8 cellular contexts compared by ENCODE assay signal in the genomic region with DNA sequence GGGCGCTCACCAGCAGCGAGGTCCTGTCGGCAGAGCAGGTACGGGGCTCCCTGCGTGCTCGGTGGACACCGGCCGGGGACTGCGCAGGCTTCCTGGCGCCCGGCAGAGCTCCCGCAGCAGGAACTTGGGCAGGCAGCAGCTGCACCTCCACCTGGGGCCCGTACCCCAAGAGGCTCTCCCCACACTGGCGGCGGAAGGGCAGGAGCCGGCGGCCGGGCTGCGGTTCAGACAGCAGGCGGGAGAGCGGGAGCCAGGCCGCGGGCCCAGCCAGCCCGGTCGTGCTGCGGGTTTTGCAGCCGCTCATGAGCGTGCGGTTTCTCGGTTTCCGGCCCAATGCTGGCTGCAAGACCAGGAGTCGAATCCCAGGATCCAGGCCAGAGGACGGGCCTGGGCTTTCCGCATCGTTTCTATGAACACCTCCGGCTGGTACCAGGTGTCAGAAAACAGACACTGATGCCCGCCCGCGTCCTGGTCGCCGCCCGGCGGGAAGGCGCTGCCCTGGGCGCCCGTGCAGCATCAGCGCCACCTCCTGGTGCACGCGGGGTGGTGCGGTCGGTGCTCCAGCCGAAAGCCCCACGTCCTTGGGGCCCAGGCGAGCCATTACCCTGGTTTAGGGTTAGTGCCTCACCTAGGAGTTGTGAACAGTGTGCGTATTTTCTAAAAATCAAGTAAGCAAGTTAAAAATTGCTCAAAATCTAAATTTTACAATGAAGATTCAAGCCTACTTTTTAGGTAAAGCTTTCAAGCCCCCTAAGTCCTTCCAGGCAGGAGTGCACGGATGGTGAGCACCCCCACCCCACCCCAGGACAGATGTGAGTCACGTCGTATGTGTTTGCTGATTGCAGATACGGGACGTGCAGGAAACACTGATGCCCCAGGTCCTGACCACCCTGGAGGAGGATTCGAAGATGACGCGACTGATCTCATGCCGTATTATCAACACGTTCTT. TPM values are rescaled to one million over a fixed set of nuclear protein-coding genes. Genes with fewer than 3 reads are reported as not detected.
A peak's percentile ranks its signal among the peaks of the same experiment; 100 is the strongest.
DNase-seq lines count a peak whose midpoint lies in the region; ATAC-seq, FAIRE-seq and TF ChIP-seq lines count a peak whose summit lies in the region.

No MANE protein-coding gene starts in this region.

- no peak overlapping the region for H3K4me3 ChIP-seq in A549

- DNase-seq in A549 (ENCODE audit: low read depth in 1 of 2, low spot score in 1 of 2) (peak; percentile 52 to 53), T-helper 17 cell (peak; percentile 55 to 70 (median 64)), anterior cingulate cortex (lab: John Stamatoyannopoulos, UW) (peak in 38 of 58 donors; percentile 5 to 66 (median 28)), inferior parietal cortex (ENCODE audit: extremely low spot score) (peak; percentile 61)
- peak; percentile 36 for DNase-seq in stimulated activated CD4-positive, alpha-beta T cell treated with anti-CD3 and anti-CD28 coated beads, Interleukin-2, amount 100 ng/mL, for 4 hours (ENCODE audit: low read depth)

- H3K4me3 Mint-ChIP-seq in T-helper 17 cell, result no peak overlapping the region

- no peak overlapping the region for H3K27ac Mint-ChIP-seq in T-helper 17 cell

- CTCF ChIA-PET in A549 (lab: Yijun Ruan, JAX), result interaction anchor here (0.6 to 3.7 kb wide), 33 partner anchors 8 to 524 kb away, joined by 3 to 19 read pairs (median 4); no protein-coding TSS in a partner anchor

- WGBS in A549 (ENCODE audit: missing lambda C conversion rate), result 81% methylated on average over 26 of the region's 65 CpGs

- H3K4me1 ChIP-seq in A549, result peaks cover 9% of the 10 kb centered on the region; the same call in 2 of the 3 replicates

- POLR2A ChIA-PET in A549 (lab: Yijun Ruan, JAX), result no interaction called here

- ATAC-seq in A549, result peak; percentile 72 to 87; a peak in 5 of 6 replicates
- peak; percentile 59 for ATAC-seq in GM21737 (IDR thresholded peaks at IDR 0.05; ENCODE audit: unreplicated experiment)
- ATAC-seq in T-helper 17 cell, result peak; percentile 88
- ATAC-seq in HG02852 (IDR thresholded peaks at IDR 0.05; ENCODE audit: unreplicated experiment), result no peak
- no peak for ATAC-seq in HG03139 (IDR thresholded peaks at IDR 0.05; ENCODE audit: unreplicated experiment)

- H3K9me3 ChIP-seq in A549 (no peaks in the 10 kb centered on the region), T-helper 17 cell (ENCODE audit: control insufficient read depth, low read length, poor library complexity, severe bottlenecking) (no peaks in the 10 kb centered on the region)

- H3K27ac ChIP-seq in A549, result no peak overlapping the region

- H3K36me3 Mint-ChIP-seq in T-helper 17 cell (ENCODE audit: low read depth), result peaks cover 5% of the 10 kb centered on the region

- TF ChIP-seq POLR2A in A549 (IDR thresholded peaks at IDR 0.05; ENCODE audit: low read length), result no peak

- H3K4me2 ChIP-seq in A549, result no peak overlapping the region

- no peaks in the 10 kb centered on the region for H3K4me1 Mint-ChIP-seq in T-helper 17 cell

- no peak for TF ChIP-seq EP300 in A549 (IDR thresholded peaks at IDR 0.05)

- peak; percentile 80 for TF ChIP-seq CTCF in A549 (IDR thresholded peaks at IDR 0.05)

- H3K27me3 Mint-ChIP-seq in T-helper 17 cell, result no peaks in the 10 kb centered on the region

- peak; percentile 76 to 81 for TF ChIP-seq RAD21 in A549 (conservative IDR thresholded peaks at IDR 0.05 in 1 of 2, IDR thresholded peaks at IDR 0.05 in 1 of 2)

- no peak for FAIRE-seq in A549 (lab: Jason Lieb, UNC)

TF ChIP-seq in A549, 52 proteins besides CTCF, POLR2A, EP300 and RAD21:
- TF ChIP-seq SMC3 (IDR thresholded peaks at IDR 0.05), result peak; percentile 72
- TF ChIP-seq, protein P1, sequence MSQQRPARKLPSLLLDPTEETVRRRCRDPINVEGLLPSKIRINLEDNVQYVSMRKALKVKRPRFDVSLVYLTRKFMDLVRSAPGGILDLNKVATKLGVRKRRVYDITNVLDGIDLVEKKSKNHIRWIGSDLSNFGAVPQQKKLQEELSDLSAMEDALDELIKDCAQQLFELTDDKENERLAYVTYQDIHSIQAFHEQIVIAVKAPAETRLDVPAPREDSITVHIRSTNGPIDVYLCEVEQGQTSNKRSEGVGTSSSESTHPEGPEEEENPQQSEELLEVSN (IDR thresholded peaks at IDR 0.05; ENCODE audit: borderline replicate concordance, low read depth), result no peak

RNA-seq across cellular contexts. Expression of a gene that starts 47.4 kb away (rescaled TPM):
- polyA plus RNA-seq in A549 (2011; rRNA removed) (8.5 and 10.1 TPM in 2 replicates), A549 (2017; fragmentation: RNase III; extraction: RNeasy Plus Mini Kit Qiagen cat#74134 plus additional on column Dnase treatment) (32.0 to 35.7 TPM (median 33.7 TPM) in 3 replicates)
- 16.8 and 20.8 TPM in 2 replicates for polyA plus RNA-seq in A549 (2012; cell fraction: cytosol; rRNA removed)
- polyA plus RNA-seq in A549 (2012; cell fraction: nucleus; rRNA removed), result 24.3 and 24.6 TPM in 2 replicates
- 17.2 and 19.1 TPM in 2 replicates for polyA minus RNA-seq in A549 (2011; rRNA and poly(A)+ RNA removed)
- 10 to 100 TPM in 1 of 2 donors, 1 to 10 TPM in 1; 10.0 to 22.1 TPM for total RNA-seq in T-helper 17 cell

RNA-seq across cellular contexts. Expression of a gene that starts 47.9 kb away (rescaled TPM):
- polyA plus RNA-seq in A549 (2011; rRNA removed) (27.8 and 28.0 TPM in 2 replicates), A549 (2017; fragmentation: RNase III; extraction: RNeasy Plus Mini Kit Qiagen cat#74134 plus additional on column Dnase treatment) (34.4 to 35.4 TPM (median 34.7 TPM) in 3 replicates)
- polyA plus RNA-seq in A549 (2012; cell fraction: cytosol; rRNA removed), result 89.0 and 108 TPM in 2 replicates
- polyA plus RNA-seq in A549 (2012; cell fraction: nucleus; rRNA removed), result 139 and 202 TPM in 2 replicates
- polyA minus RNA-seq in A549 (2011; rRNA and poly(A)+ RNA removed), result 40.3 and 72.1 TPM in 2 replicates
- 10 to 100 TPM; 10.7 to 13.7 TPM for total RNA-seq in T-helper 17 cell

RNA-seq across cellular contexts. Expression of a gene that starts 57.8 kb away (rescaled TPM):
- 129 and 130 TPM in 2 replicates for polyA plus RNA-seq in A549 (2011; rRNA removed)
- 121 and 125 TPM in 2 replicates for polyA plus RNA-seq in A549 (2012; cell fraction: cytosol; rRNA removed)
- polyA plus RNA-seq in A549 (2012; cell fraction: nucleus; rRNA removed), result 695 and 869 TPM in 2 replicates
- 55.5 to 60.7 TPM (median 57.5 TPM) in 3 replicates for polyA plus RNA-seq in A549 (2017; fragmentation: RNase III; extraction: RNeasy Plus Mini Kit Qiagen cat#74134 plus additional on column Dnase treatment)
- polyA minus RNA-seq in A549 (2011; rRNA and poly(A)+ RNA removed), result 108 and 152 TPM in 2 replicates
- total RNA-seq in T-helper 17 cell, result 10 to 100 TPM; 89.7 to 97.5 TPM

Comparison
In these comparisons a context has a peak if more than half of its experiments do, and no peak if none do; other contexts are left out.
1. ATAC-seq: peak in A549 (2 of 2), GM21737 (single experiment) and T-helper 17 cell (single experiment); none in HG02852 (single experiment) and HG03139 (single experiment).
2. Peak in every context shown above with its lines, with median percentiles within 50 percentile points of each other: DNase-seq.